ENCODE assay signal across 12 cellular contexts in the genomic region with DNA sequence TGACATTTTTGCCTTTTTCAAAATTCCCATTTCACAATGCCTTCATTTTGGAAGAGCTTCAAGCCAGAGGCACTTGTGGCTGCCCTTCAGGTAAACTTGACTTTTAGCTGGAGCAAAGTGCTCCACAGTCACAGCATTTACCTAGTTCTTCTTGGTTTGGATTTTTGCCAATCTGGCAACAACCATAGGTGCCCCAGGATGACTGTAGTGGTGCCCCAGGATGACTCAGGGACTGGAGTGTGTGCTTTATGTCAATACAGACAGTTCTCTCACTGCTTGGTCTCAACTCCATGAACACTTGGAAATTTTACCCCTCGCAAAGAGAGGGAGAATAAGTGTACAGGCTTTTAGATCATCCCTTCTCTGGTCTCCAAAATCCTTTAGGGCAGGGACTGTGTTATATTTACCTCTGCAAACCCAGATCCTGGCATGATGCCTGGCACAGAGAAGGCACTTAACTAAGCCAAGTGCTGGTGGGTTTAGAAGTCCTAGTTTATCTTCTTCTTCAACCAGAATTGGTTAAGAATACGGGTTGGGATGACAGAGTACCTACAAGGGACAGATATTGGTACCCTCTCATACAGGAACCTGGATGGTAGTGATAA. TPM values are rescaled to one million over a fixed set of nuclear protein-coding genes. Genes with fewer than 3 reads are reported as not detected.
DNase-seq lines count a peak whose midpoint lies in the region; ATAC-seq and TF ChIP-seq lines count a peak whose summit lies in the region.
"Had no signal": no experiment of that assay in that cellular context is flagged by ENCODE, and none has a peak within 500 bp of the region (broad histone marks: within the 10 kb centered on the region; RNA-seq: fewer than 3 reads in every experiment).

No MANE protein-coding gene starts in this region.

- no peaks in the 10 kb centered on the region for H3K9me3 Mint-ChIP-seq in Caco-2 (ENCODE audit: unreplicated experiment)

- POLR2A ChIA-PET in Caco-2 (lab: Charles Lee) = no interaction called here

- no TSS peak for BruUV-seq in Caco-2 (replicated peaks; lab: Mats Ljungman, UMichigan)

- peaks cover 25% of the 10 kb centered on the region for H3K27me3 Mint-ChIP-seq in Caco-2 (ENCODE audit: insufficient read depth, unreplicated experiment)

- H3K4me1 ChIP-seq in mucosa of descending colon (ENCODE audit: low read depth) = no peaks in the 10 kb centered on the region
- no peaks in the 10 kb centered on the region for H3K4me1 ChIP-seq in Caco-2

- H3K36me3 Mint-ChIP-seq in Caco-2 (ENCODE audit: insufficient read depth, unreplicated experiment) = no peaks in the 10 kb centered on the region

- CTCF ChIA-PET in Caco-2 (lab: Charles Lee) = no interaction called here

- peak; percentile 60 for ATAC-seq in mucosa of descending colon
- ATAC-seq in HG03469 (IDR thresholded peaks at IDR 0.05; ENCODE audit: unreplicated experiment) = no peak
- no peak for ATAC-seq in GM21576 (IDR thresholded peaks at IDR 0.05; ENCODE audit: unreplicated experiment)

- H3K4me3 ChIP-seq in astrocyte of the spinal cord (ENCODE audit: low read depth, low read length) (no peak overlapping the region), mucosa of descending colon (no peak overlapping the region), Caco-2 (ENCODE audit: low read depth, low read length) (no peak overlapping the region)

- no peak for TF ChIP-seq CTCF in astrocyte of the spinal cord (IDR thresholded peaks at IDR 0.05; ENCODE audit: low read depth, low read length)
- TF ChIP-seq CTCF in mucosa of descending colon (IDR thresholded peaks at IDR 0.05) = no peak
- TF ChIP-seq CTCF in Caco-2 (IDR thresholded peaks at IDR 0.05; ENCODE audit: insufficient read depth in 1 of 2, low read depth in 1 of 2, low read length in 1 of 2, severe bottlenecking in 1 of 2, unreplicated experiment in 1 of 2) = no peak

- no peak overlapping the region for H3K27ac Mint-ChIP-seq in Caco-2 (ENCODE audit: unreplicated experiment)

- no peaks in the 10 kb centered on the region for H3K4me1 Mint-ChIP-seq in Caco-2 (ENCODE audit: low read depth, unreplicated experiment)

- DNase-seq in ELR (ENCODE audit: low read depth) (peak; percentile 50), NCI-H2029 (lab: John Stamatoyannopoulos, UW) (peak; percentile 94), astrocyte of the spinal cord (ENCODE audit: low read depth, low spot score) (peak; percentile 53), mucosa of descending colon (no peak), Caco-2 (no peak), NOMO-1 treated with dmso at 0.1 percent for 144 hours (lab: John Stamatoyannopoulos, UW; ENCODE audit: unreplicated experiment) (no peak)
- DNase-seq: activated effector memory CD4-positive, alpha-beta T cell treated with Interleukin-2 at 50 U/mL for 16 hours; DND-41; effector CD8-positive, alpha-beta T cell; NCI-H524 had no signal

- H3K4me3 Mint-ChIP-seq in Caco-2 (ENCODE audit: unreplicated experiment) = no peak overlapping the region

- in situ Hi-C loops in astrocyte of the spinal cord (cut with HindIII; ENCODE audit: low sequenced_read_pairs) = no loop called here

- H3K9me3 ChIP-seq in mucosa of descending colon (no peaks in the 10 kb centered on the region), Caco-2 (no peaks in the 10 kb centered on the region)

- intact Hi-C loops in mucosa of descending colon (cut with DNase I, micrococcal nuclease) = no loop called here
- intact Hi-C loops in Caco-2 (cut with micrococcal nuclease; ENCODE audit: unreplicated experiment) = no loop called here

- no peaks in the 10 kb centered on the region for H3K27me3 ChIP-seq in Caco-2 (replicated peaks; ENCODE audit: control insufficient read depth, insufficient read depth, low read length)

- H3K36me3 ChIP-seq in mucosa of descending colon (ENCODE audit: low read depth) = no peaks in the 10 kb centered on the region
- H3K36me3 ChIP-seq in Caco-2 (ENCODE audit: control insufficient read depth, insufficient read depth, low read length) = no peaks in the 10 kb centered on the region

RNA-seq across cellular contexts. Expression of a gene that starts 15.3 kb away (rescaled TPM):
- total RNA-seq in mucosa of descending colon = 10 to 100 TPM; 23.1 to 35.4 (median 30.1) TPM
- 45.8 and 46.8 TPM in 2 replicates for total RNA-seq in Caco-2 (2022)

Comparison
In these comparisons a context has a peak if more than half of its experiments do, and no peak if none do; other contexts are left out.
1. DNase-seq: peak in ELR (single experiment), NCI-H2029 (single experiment) and astrocyte of the spinal cord (single experiment); none in mucosa of descending colon (0 of 3), Caco-2 (0 of 2) and NOMO-1 treated with dmso at 0.1 percent for 144 hours (single experiment).